In the genomic region with DNA sequence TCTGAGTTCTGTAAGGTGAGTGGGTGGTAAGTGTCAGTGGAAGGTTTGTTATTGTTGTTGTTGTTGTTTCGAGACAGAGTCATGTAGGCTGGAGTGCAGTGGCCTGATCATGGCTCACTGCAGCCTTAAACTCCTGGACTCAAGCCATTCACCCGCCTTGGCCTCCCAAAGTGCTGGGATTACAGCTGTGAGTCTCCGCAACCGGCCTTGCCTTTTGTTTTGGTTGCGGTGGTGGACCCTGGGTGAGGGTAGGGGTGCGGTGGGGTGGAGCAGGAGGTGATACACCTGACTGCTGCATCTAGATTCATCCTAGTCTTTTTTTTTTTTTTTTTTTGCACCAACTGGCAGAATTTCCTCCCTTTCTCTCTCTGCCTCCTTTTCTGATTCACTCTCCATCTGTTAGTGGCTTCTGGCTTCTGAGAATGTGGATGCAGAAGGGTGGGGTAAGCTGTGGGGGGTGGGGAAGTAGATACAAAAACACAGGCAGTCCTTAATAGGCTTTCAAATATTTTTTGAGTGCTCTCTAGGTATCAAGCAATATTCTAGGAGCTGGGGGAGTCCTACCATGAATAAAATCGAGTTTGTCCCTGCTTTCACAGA, we compare ENCODE assay signal across 21 cellular contexts. TPM values are rescaled to one million over a fixed set of nuclear protein-coding genes. Genes with fewer than 3 reads are reported as not detected.
A peak's percentile ranks its signal among the peaks of the same experiment; 100 is the strongest.
DNase-seq lines count a peak whose midpoint lies in the region; ATAC-seq and TF ChIP-seq lines count a peak whose summit lies in the region.
"Had no signal": no experiment of that assay in that cellular context is flagged by ENCODE, and none has a peak within 500 bp of the region (broad histone marks: within the 10 kb centered on the region; RNA-seq: fewer than 3 reads in every experiment).

No MANE protein-coding gene starts in this region.

- DNase-seq in H7 (peak; percentile 29), T-helper 17 cell (no peak), fibroblast of peridontal ligament (ENCODE audit: extremely low read depth) (peak; percentile 8), NCI-H1105 (lab: John Stamatoyannopoulos, UW) (no peak), adrenal gland (no peak), GF-D8 (lab: John Stamatoyannopoulos, UW) (no peak)
- no peak for DNase-seq in stimulated activated effector memory CD8-positive, alpha-beta T cell treated with anti-CD3 and anti-CD28 coated beads, Interleukin-12 subunit alpha, Interleukin-12 subunit beta, amount 100 ng/mL, for 72 hours (ENCODE audit: low spot score in 2 of 2)
- DNase-seq: activated CD4-positive, alpha-beta T cell treated with anti-CD3 and anti-CD28 coated beads for 48 hours; activated naive CD4-positive, alpha-beta T cell treated with anti-CD3 and anti-CD28 coated beads, Interleukin-2, amount 10 ng/mL, durations not matched to agents 7 days and 5 days; BE2C; body of pancreas; left ventricle myocardium superior; naive B cell; NCI-H1417; RPMI8226; small intestine; stimulated activated CD8-positive, alpha-beta memory T cell treated with anti-CD3 and anti-CD28 coated beads, Interleukin-4, amount 100 ng/mL, for 48 hours had no signal

- TF ChIP-seq POLR2A in adrenal gland (IDR thresholded peaks at IDR 0.05) = no peak

- H3K9me3 ChIP-seq in T-helper 17 cell (ENCODE audit: control insufficient read depth, low read length, poor library complexity, severe bottlenecking) = no peaks in the 10 kb centered on the region
- no peaks in the 10 kb centered on the region for H3K9me3 ChIP-seq in adrenal gland (replicated peaks in 1 of 3)
- H3K9me3 ChIP-seq: BE2C, body of pancreas, suprapubic skin had no signal

- H3K9me3 Mint-ChIP-seq in stimulated activated effector memory CD8-positive, alpha-beta T cell treated with anti-CD3 and anti-CD28 coated beads, Interleukin-12 subunit alpha, Interleukin-12 subunit beta, amount 100 ng/mL, for 72 hours = no peaks in the 10 kb centered on the region
- H3K9me3 Mint-ChIP-seq: activated naive CD4-positive, alpha-beta T cell treated with anti-CD3 and anti-CD28 coated beads, Interleukin-2, amount 10 ng/mL, durations not matched to agents 7 days and 5 days; naive B cell had no signal

- peak overlapping the region; percentile 81 for H3K27ac Mint-ChIP-seq in T-helper 17 cell
- peak overlapping the region; percentile 46 for H3K27ac Mint-ChIP-seq in stimulated activated effector memory CD8-positive, alpha-beta T cell treated with anti-CD3 and anti-CD28 coated beads, Interleukin-12 subunit alpha, Interleukin-12 subunit beta, amount 100 ng/mL, for 72 hours
- H3K27ac Mint-ChIP-seq: activated naive CD4-positive, alpha-beta T cell treated with anti-CD3 and anti-CD28 coated beads, Interleukin-2, amount 10 ng/mL, durations not matched to agents 7 days and 5 days; progenitor cell of endocrine pancreas had no signal

- no peak for TF ChIP-seq CTCF in adrenal gland (IDR thresholded peaks at IDR 0.05)

- H3K27me3 Mint-ChIP-seq in T-helper 17 cell = no peaks in the 10 kb centered on the region
- H3K27me3 Mint-ChIP-seq: naive B cell had no signal

- WGBS in adrenal gland, 4 donors = 62 to 82% (median 80%) methylated on average over 7 of the region's 7 CpGs

- intact Hi-C loops in adrenal gland (cut with DNase I) = no loop called here

- ATAC-seq in T-helper 17 cell = no peak
- no peak for ATAC-seq in stimulated activated effector memory CD8-positive, alpha-beta T cell treated with anti-CD3 and anti-CD28 coated beads, Interleukin-12 subunit alpha, Interleukin-12 subunit beta, amount 100 ng/mL, for 72 hours
- ATAC-seq: body of pancreas, GM12878, left ventricle myocardium superior had no signal

- peaks cover 12% of the 10 kb centered on the region for H3K4me1 Mint-ChIP-seq in T-helper 17 cell
- H3K4me1 Mint-ChIP-seq in stimulated activated effector memory CD8-positive, alpha-beta T cell treated with anti-CD3 and anti-CD28 coated beads, Interleukin-12 subunit alpha, Interleukin-12 subunit beta, amount 100 ng/mL, for 72 hours = peaks cover 5% of the 10 kb centered on the region

- H3K36me3 Mint-ChIP-seq in T-helper 17 cell (ENCODE audit: low read depth) = no peaks in the 10 kb centered on the region
- peaks cover 7% of the 10 kb centered on the region for H3K36me3 Mint-ChIP-seq in stimulated activated effector memory CD8-positive, alpha-beta T cell treated with anti-CD3 and anti-CD28 coated beads, Interleukin-12 subunit alpha, Interleukin-12 subunit beta, amount 100 ng/mL, for 72 hours
- H3K36me3 Mint-ChIP-seq: activated naive CD4-positive, alpha-beta T cell treated with anti-CD3 and anti-CD28 coated beads, Interleukin-2, amount 10 ng/mL, durations not matched to agents 7 days and 5 days; naive B cell had no signal

- H3K4me3 ChIP-seq in H7 (ENCODE audit: insufficient read depth, low read depth, low read length) (no peak overlapping the region), adrenal gland (no peak overlapping the region)
- H3K4me3 ChIP-seq: body of pancreas, GM12878, suprapubic skin had no signal

- H3K27ac ChIP-seq in adrenal gland = no peak overlapping the region
- H3K27ac ChIP-seq: body of pancreas, suprapubic skin had no signal

- no peaks in the 10 kb centered on the region for H3K27me3 ChIP-seq in H7 (ENCODE audit: control insufficient read depth, insufficient read depth, low read length)
- no peaks in the 10 kb centered on the region for H3K27me3 ChIP-seq in adrenal gland
- H3K27me3 ChIP-seq: BE2C, body of pancreas, suprapubic skin had no signal

- H3K4me1 ChIP-seq in adrenal gland (replicated peaks in 1 of 2) = peaks cover 9 to 11% of the 10 kb centered on the region in 2 donors
- H3K4me1 ChIP-seq: BE2C had no signal

- H3K4me3 Mint-ChIP-seq in T-helper 17 cell = no peak overlapping the region
- H3K4me3 Mint-ChIP-seq in stimulated activated effector memory CD8-positive, alpha-beta T cell treated with anti-CD3 and anti-CD28 coated beads, Interleukin-12 subunit alpha, Interleukin-12 subunit beta, amount 100 ng/mL, for 72 hours = no peak overlapping the region
- H3K4me3 Mint-ChIP-seq: activated naive CD4-positive, alpha-beta T cell treated with anti-CD3 and anti-CD28 coated beads, Interleukin-2, amount 10 ng/mL, durations not matched to agents 7 days and 5 days had no signal

- H3K36me3 ChIP-seq in H7 (replicated peaks; ENCODE audit: control insufficient read depth, insufficient read depth, low read length) (no peaks in the 10 kb centered on the region), adrenal gland (replicated peaks in 1 of 2) (no peaks in the 10 kb centered on the region)
- H3K36me3 ChIP-seq: BE2C, suprapubic skin had no signal

RNA-seq across cellular contexts. Expression of a gene that starts 4.6 kb away (rescaled TPM):
- total RNA-seq in H7 (2014; rRNA removed; shearing (Covaris generic)) = 20.9 and 22.5 TPM in 2 replicates
- total RNA-seq in T-helper 17 cell (10 to 100 TPM; 11.8 to 13.1 TPM), adrenal gland (10 to 100 TPM in 4 of 8 donors, 1 to 10 TPM in 4; 7.4 to 27.0 (median 10.4) TPM)
- 1 to 10 TPM; 3.6 to 9.0 (median 4.0) TPM for polyA plus RNA-seq in adrenal gland

RNA-seq across cellular contexts. Expression of a gene that starts 15.6 kb away (rescaled TPM):
- total RNA-seq in H7 (2014; rRNA removed; shearing (Covaris generic)) = not detected in 2 replicates
- not detected for total RNA-seq in T-helper 17 cell
- not detected for total RNA-seq in adrenal gland
- polyA plus RNA-seq in adrenal gland = not detected
- total RNA-seq: body of pancreas, left ventricle myocardium superior, progenitor cell of endocrine pancreas, suprapubic skin had no signal
- polyA plus RNA-seq: esophagus, GM12878, small intestine had no signal

RNA-seq across cellular contexts. Expression of a gene that starts 21.1 kb away (rescaled TPM):
- 72.3 and 78.8 TPM in 2 replicates for total RNA-seq in H7 (2014; rRNA removed; shearing (Covaris generic))
- total RNA-seq in T-helper 17 cell (10 to 100 TPM; 14.2 to 15.8 TPM), adrenal gland (10 to 100 TPM; 12.2 to 25.5 (median 18.2) TPM)
- polyA plus RNA-seq in adrenal gland = 10 to 100 TPM; 24.8 to 35.0 (median 28.2) TPM

Comparison
In these comparisons a context has a peak if more than half of its experiments do, and no peak if none do; other contexts are left out.
1. DNase-seq: peak in H7 (single experiment) and fibroblast of peridontal ligament (single experiment); none in T-helper 17 cell (0 of 3), stimulated activated effector memory CD8-positive, alpha-beta T cell treated with anti-CD3 and anti-CD28 coated beads, Interleukin-12 subunit alpha, Interleukin-12 subunit beta, amount 100 ng/mL, for 72 hours (0 of 2), NCI-H1105 (single experiment), adrenal gland (0 of 7) and GF-D8 (single experiment).